In the genomic region with DNA sequence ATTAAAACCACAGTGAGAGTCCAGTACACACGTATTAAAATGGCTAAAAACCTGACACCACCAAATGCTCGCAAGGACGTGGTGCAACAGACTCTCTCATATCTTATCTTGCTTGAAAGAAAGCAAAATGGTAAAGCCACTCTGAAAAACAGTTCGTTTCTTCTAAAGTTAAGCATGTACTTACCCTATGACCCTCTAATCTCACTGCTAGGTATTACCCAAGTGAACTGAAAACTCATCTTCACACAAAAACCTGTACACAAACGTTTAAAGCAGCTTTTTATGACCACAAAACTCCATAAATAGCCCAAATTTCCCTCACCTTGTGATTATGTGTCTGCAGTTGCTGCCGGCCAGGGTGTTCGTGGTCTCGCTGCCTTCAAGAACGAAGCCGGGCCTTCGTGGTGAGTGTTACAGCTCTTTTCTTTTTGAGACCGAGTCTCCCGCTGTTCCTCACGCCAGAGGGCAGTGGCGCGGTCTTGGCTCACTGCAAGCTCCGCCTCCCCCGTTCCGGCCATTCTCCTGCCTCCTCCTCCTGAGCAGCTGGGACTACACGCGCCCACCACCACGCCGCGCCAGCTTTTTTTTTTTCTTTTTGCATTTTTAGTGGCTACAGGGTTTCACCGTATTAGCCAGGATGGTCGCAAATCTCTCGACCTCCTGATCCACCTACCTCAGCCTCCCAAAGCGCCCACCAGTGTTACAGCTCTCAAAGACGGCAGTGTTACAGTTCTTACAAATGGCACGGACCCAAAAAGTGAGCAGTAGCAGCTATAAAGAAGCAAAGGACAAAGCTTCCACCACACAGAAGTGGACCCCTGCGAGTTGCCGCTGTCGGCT, we compare ENCODE assay signal across 1 cellular context.
TF ChIP-seq lines count a peak whose summit lies in the region.

No MANE protein-coding gene starts in this region.

TF ChIP-seq in H1, 55 proteins besides CTCF, POLR2A, EP300 and RAD21:
- no peak for TF ChIP-seq SIRT6 (IDR thresholded peaks at IDR 0.05; ENCODE audit: low read length)
- TF ChIP-seq NRF1 (IDR thresholded peaks at IDR 0.05; ENCODE audit: low read depth, low read length), result no peak
- no peak for TF ChIP-seq EGR1 (IDR thresholded peaks at IDR 0.05; ENCODE audit: borderline replicate concordance, low read depth, low read length)
- TF ChIP-seq SRF (IDR thresholded peaks at IDR 0.05; ENCODE audit: low read depth, low read length), result no peak
- TF ChIP-seq GABPA (IDR thresholded peaks at IDR 0.05; ENCODE audit: borderline replicate concordance, insufficient read depth, low read length), result no peak
- TF ChIP-seq SAP30 (IDR thresholded peaks at IDR 0.05; ENCODE audit: insufficient read depth, insufficient replicate concordance, low read length), result no peak
- TF ChIP-seq HDAC2 (IDR thresholded peaks at IDR 0.05; ENCODE audit: borderline replicate concordance in 1 of 2, low read depth in 2 of 2, low read length in 2 of 2), result 0 out of 4 replicates have a peak, but pooled peaks of 1 of the 2 experiments have one; percentile 15
- TF ChIP-seq, protein P1, sequence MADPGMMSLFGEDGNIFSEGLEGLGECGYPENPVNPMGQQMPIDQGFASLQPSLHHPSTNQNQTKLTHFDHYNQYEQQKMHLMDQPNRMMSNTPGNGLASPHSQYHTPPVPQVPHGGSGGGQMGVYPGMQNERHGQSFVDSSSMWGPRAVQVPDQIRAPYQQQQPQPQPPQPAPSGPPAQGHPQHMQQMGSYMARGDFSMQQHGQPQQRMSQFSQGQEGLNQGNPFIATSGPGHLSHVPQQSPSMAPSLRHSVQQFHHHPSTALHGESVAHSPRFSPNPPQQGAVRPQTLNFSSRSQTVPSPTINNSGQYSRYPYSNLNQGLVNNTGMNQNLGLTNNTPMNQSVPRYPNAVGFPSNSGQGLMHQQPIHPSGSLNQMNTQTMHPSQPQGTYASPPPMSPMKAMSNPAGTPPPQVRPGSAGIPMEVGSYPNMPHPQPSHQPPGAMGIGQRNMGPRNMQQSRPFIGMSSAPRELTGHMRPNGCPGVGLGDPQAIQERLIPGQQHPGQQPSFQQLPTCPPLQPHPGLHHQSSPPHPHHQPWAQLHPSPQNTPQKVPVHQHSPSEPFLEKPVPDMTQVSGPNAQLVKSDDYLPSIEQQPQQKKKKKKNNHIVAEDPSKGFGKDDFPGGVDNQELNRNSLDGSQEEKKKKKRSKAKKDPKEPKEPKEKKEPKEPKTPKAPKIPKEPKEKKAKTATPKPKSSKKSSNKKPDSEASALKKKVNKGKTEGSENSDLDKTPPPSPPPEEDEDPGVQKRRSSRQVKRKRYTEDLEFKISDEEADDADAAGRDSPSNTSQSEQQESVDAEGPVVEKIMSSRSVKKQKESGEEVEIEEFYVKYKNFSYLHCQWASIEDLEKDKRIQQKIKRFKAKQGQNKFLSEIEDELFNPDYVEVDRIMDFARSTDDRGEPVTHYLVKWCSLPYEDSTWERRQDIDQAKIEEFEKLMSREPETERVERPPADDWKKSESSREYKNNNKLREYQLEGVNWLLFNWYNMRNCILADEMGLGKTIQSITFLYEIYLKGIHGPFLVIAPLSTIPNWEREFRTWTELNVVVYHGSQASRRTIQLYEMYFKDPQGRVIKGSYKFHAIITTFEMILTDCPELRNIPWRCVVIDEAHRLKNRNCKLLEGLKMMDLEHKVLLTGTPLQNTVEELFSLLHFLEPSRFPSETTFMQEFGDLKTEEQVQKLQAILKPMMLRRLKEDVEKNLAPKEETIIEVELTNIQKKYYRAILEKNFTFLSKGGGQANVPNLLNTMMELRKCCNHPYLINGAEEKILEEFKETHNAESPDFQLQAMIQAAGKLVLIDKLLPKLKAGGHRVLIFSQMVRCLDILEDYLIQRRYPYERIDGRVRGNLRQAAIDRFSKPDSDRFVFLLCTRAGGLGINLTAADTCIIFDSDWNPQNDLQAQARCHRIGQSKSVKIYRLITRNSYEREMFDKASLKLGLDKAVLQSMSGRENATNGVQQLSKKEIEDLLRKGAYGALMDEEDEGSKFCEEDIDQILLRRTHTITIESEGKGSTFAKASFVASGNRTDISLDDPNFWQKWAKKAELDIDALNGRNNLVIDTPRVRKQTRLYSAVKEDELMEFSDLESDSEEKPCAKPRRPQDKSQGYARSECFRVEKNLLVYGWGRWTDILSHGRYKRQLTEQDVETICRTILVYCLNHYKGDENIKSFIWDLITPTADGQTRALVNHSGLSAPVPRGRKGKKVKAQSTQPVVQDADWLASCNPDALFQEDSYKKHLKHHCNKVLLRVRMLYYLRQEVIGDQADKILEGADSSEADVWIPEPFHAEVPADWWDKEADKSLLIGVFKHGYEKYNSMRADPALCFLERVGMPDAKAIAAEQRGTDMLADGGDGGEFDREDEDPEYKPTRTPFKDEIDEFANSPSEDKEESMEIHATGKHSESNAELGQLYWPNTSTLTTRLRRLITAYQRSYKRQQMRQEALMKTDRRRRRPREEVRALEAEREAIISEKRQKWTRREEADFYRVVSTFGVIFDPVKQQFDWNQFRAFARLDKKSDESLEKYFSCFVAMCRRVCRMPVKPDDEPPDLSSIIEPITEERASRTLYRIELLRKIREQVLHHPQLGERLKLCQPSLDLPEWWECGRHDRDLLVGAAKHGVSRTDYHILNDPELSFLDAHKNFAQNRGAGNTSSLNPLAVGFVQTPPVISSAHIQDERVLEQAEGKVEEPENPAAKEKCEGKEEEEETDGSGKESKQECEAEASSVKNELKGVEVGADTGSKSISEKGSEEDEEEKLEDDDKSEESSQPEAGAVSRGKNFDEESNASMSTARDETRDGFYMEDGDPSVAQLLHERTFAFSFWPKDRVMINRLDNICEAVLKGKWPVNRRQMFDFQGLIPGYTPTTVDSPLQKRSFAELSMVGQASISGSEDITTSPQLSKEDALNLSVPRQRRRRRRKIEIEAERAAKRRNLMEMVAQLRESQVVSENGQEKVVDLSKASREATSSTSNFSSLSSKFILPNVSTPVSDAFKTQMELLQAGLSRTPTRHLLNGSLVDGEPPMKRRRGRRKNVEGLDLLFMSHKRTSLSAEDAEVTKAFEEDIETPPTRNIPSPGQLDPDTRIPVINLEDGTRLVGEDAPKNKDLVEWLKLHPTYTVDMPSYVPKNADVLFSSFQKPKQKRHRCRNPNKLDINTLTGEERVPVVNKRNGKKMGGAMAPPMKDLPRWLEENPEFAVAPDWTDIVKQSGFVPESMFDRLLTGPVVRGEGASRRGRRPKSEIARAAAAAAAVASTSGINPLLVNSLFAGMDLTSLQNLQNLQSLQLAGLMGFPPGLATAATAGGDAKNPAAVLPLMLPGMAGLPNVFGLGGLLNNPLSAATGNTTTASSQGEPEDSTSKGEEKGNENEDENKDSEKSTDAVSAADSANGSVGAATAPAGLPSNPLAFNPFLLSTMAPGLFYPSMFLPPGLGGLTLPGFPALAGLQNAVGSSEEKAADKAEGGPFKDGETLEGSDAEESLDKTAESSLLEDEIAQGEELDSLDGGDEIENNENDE (IDR thresholded peaks at IDR 0.05; ENCODE audit: insufficient replicate concordance, low read length), result no peak
- TF ChIP-seq RFX5 (IDR thresholded peaks at IDR 0.05; ENCODE audit: borderline replicate concordance, low read depth, low read length), result no peak
- TF ChIP-seq TBP (IDR thresholded peaks at IDR 0.05; ENCODE audit: low read depth, low read length), result no peak
- TF ChIP-seq YY1 (IDR thresholded peaks at IDR 0.05; ENCODE audit: low read depth, low read length), result peak; percentile 65; the same call in 1 of the 2 replicates
- TF ChIP-seq KDM4A (IDR thresholded peaks at IDR 0.05; ENCODE audit: low read depth, low read length, severe bottlenecking), result peak; percentile 26
- no peak for TF ChIP-seq CTBP2 (IDR thresholded peaks at IDR 0.05; ENCODE audit: borderline replicate concordance, insufficient read depth, insufficient read length, low read length)
- TF ChIP-seq ASH2L (IDR thresholded peaks at IDR 0.05; ENCODE audit: low read length), result peak; percentile 27
- TF ChIP-seq TAF1 (IDR thresholded peaks at IDR 0.05; ENCODE audit: low read depth, low read length), result 0 out of 2 replicates have a peak, but pooled peaks have one; percentile 35
- TF ChIP-seq, protein P2, sequence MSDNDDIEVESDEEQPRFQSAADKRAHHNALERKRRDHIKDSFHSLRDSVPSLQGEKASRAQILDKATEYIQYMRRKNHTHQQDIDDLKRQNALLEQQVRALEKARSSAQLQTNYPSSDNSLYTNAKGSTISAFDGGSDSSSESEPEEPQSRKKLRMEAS (IDR thresholded peaks at IDR 0.05), result peak; percentile 63
TF ChIP-seq in H1: peak in this region for 6.
